Comparison of ENCODE assay signal across 1 cellular context in genomic region chr5:141319202-141319601, GRCh38.
TF ChIP-seq lines count a peak whose summit lies in the region.

No MANE protein-coding gene starts in this region.

TF ChIP-seq in HCT116, 20 proteins besides CTCF, POLR2A, EP300 and RAD21 (continued from another document):
- TF ChIP-seq ZBTB33 (IDR thresholded peaks at IDR 0.05; ENCODE audit: extremely low read depth, insufficient replicate concordance, low read length) (no peak), SP1 (IDR thresholded peaks at IDR 0.05; ENCODE audit: low read depth) (no peak), ZNF274 (IDR thresholded peaks at IDR 0.05; ENCODE audit: low read depth, low read length) (no peak), MAX (IDR thresholded peaks at IDR 0.05) (no peak), ZFX (IDR thresholded peaks at IDR 0.05) (no peak), CBX3 (IDR thresholded peaks at IDR 0.05; ENCODE audit: low read depth) (no peak), EZH2phosphoT487 (IDR thresholded peaks at IDR 0.05; ENCODE audit: borderline replicate concordance) (no peak), EZH2 (IDR thresholded peaks at IDR 0.05) (no peak), CEBPB (IDR thresholded peaks at IDR 0.05; ENCODE audit: low read depth) (no peak)
